Comparison of ENCODE assay signal across 8 cellular contexts in genomic region chr6:139533573-139534471, GRCh38.
DNase-seq lines count a peak whose midpoint lies in the region; ATAC-seq and TF ChIP-seq lines count a peak whose summit lies in the region.

No MANE protein-coding gene starts in this region.

- H3K79me1 ChIP-seq in mesendoderm (ENCODE audit: low read length) = no peaks in the 10 kb centered on the region

- peak overlapping the region; percentile 48 for H3K4ac ChIP-seq in mesendoderm (ENCODE audit: low read depth, low read length)

- H3K4me1 Mint-ChIP-seq in CD4-positive, alpha-beta memory T cell = peaks cover 47 to 76% (median 59%) of the 10 kb centered on the region in 4 donors
- H3K4me1 Mint-ChIP-seq in MCF 10A (ENCODE audit: insufficient read depth, unreplicated experiment) = peaks cover 26% of the 10 kb centered on the region

- H3K23ac ChIP-seq in mesendoderm (ENCODE audit: low read length) = peak overlapping the region; percentile 17

- no peak overlapping the region for H2BK15ac ChIP-seq in mesendoderm (replicated peaks; ENCODE audit: low read depth)

- no peaks in the 10 kb centered on the region for H3K79me2 ChIP-seq in mesendoderm (ENCODE audit: control insufficient read depth, insufficient read depth, low read length)

- no peaks in the 10 kb centered on the region for H3K36me3 ChIP-seq in CD4-positive, alpha-beta memory T cell (ENCODE audit: insufficient read depth, low read length)
- H3K36me3 ChIP-seq in mesendoderm (ENCODE audit: control insufficient read depth, insufficient read depth, low read length) = no peaks in the 10 kb centered on the region
- H3K36me3 ChIP-seq in HAP-1 (replicated peaks) = no peaks in the 10 kb centered on the region

- H3K36me3 Mint-ChIP-seq in CD4-positive, alpha-beta memory T cell = no peaks in the 10 kb centered on the region
- no peaks in the 10 kb centered on the region for H3K36me3 Mint-ChIP-seq in MCF 10A (ENCODE audit: insufficient read depth, unreplicated experiment)

- CTCF ChIA-PET in CD4-positive, alpha-beta memory T cell (lab: Charles Lee; ENCODE audit: partially characterized antibody) = interaction anchor here (0.6 to 2.4 kb wide), 3 partner anchors 159 to 349 kb away, joined by 3 to 14 read pairs (median 10); partner anchors contain the start of gene CITED2
- CTCF ChIA-PET in MCF 10A (lab: Yijun Ruan, JAX) (no interaction called here), RWPE1 (lab: Yijun Ruan, JAX) (interaction anchor here (0.7 kb wide), 1 partner anchor 1400 kb away, joined by 6 read pairs; no protein-coding TSS in a partner anchor)

- no peak overlapping the region for H2AK5ac ChIP-seq in mesendoderm (ENCODE audit: low read length)

- H3K27me3 ChIP-seq in CD4-positive, alpha-beta memory T cell (ENCODE audit: insufficient read depth, low read length) = no peaks in the 10 kb centered on the region
- no peaks in the 10 kb centered on the region for H3K27me3 ChIP-seq in mesendoderm (ENCODE audit: insufficient read depth, low read length, poor library complexity)
- no peaks in the 10 kb centered on the region for H3K27me3 ChIP-seq in HAP-1 (ENCODE audit: low read depth)

- peak overlapping the region; percentile 83 to 96 (median 92) for H3K27ac Mint-ChIP-seq in CD4-positive, alpha-beta memory T cell
- H3K27ac Mint-ChIP-seq in MCF 10A (ENCODE audit: low read depth, unreplicated experiment) = peak overlapping the region; percentile 79

- DNase-seq in CD4-positive, alpha-beta memory T cell = peak in 2 of 5 donors; percentile 6 to 10
- DNase-seq in KBM-7 = peak; percentile 54
- peak; percentile 70 for DNase-seq in MCF 10A (ENCODE audit: unreplicated experiment)
- DNase-seq in mesendoderm = peak; percentile 73
- no peak for DNase-seq in SW480 (ENCODE audit: low spot score)
- no peak for DNase-seq in HAP-1 (ENCODE audit: low spot score in 2 of 2)
- DNase-seq in RWPE1 (ENCODE audit: low spot score) = no peak

- H4K5ac ChIP-seq in mesendoderm (ENCODE audit: low read length) = peak overlapping the region; percentile 14

- peak overlapping the region; percentile 46 for H3K56ac ChIP-seq in mesendoderm (ENCODE audit: low read length)

- in situ Hi-C loops in KBM-7 (cut with MboI; ENCODE audit: low pct_unique_long_range_greater_than_20kb, low sequenced_read_pairs) = no loop called here
- in situ Hi-C loops in HAP-1 (cut with MboI; ENCODE audit: low sequenced_read_pairs) = no loop called here

- peak overlapping the region; percentile 11 for H3K9ac ChIP-seq in mesendoderm (ENCODE audit: low read length)

- H3K18ac ChIP-seq in mesendoderm (ENCODE audit: low read length) = peak overlapping the region; percentile 94

- no peak overlapping the region for H4K8ac ChIP-seq in mesendoderm (ENCODE audit: low read depth, low read length)

- TF ChIP-seq CTCF in MCF 10A (IDR thresholded peaks at IDR 0.05; ENCODE audit: unreplicated experiment) = no peak
- no peak for TF ChIP-seq CTCF in RWPE1 (conservative IDR thresholded peaks at IDR 0.05; ENCODE audit: low read depth)

- H3K4me1 ChIP-seq in CD4-positive, alpha-beta memory T cell (ENCODE audit: insufficient read depth, low read length) = peaks cover 84% of the 10 kb centered on the region
- H3K4me1 ChIP-seq in mesendoderm (ENCODE audit: control insufficient read depth, low read depth, low read length) (peaks cover 10% of the 10 kb centered on the region), HAP-1 (no peaks in the 10 kb centered on the region)

- no peak overlapping the region for H3K4me2 ChIP-seq in mesendoderm (ENCODE audit: low read length)

- no peaks in the 10 kb centered on the region for H3K27me3 Mint-ChIP-seq in CD4-positive, alpha-beta memory T cell
- no peaks in the 10 kb centered on the region for H3K27me3 Mint-ChIP-seq in MCF 10A (ENCODE audit: insufficient read depth, unreplicated experiment)

- intact Hi-C loops in CD4-positive, alpha-beta memory T cell (cut with micrococcal nuclease) = loop anchor here (5.0 to 10.0 kb wide), 2 partner anchors 43 to 549 kb away; partner anchors contain the start of gene REPS1
- intact Hi-C loops in MCF 10A (cut with micrococcal nuclease) = loop anchor here (5.0 kb wide), 1 partner anchor 157 kb away; no protein-coding TSS in a partner anchor

- WGBS in mesendoderm (ENCODE audit: extremely low coverage, insufficient coverage, low lambda C conversion rate) = no CpG with 5 or more reads among the region's 11 CpGs

- POLR2A ChIA-PET in CD4-positive, alpha-beta memory T cell (lab: Charles Lee; ENCODE audit: partially characterized antibody) = interaction anchor here (1.0 to 8.1 kb wide), 5 partner anchors 63 to 392 kb away, joined by 3 to 153 read pairs (median 4); partner anchors contain the start of gene CITED2
- POLR2A ChIA-PET in MCF 10A (lab: Yijun Ruan, JAX) (interaction anchor here (0.8 to 1.7 kb wide), 3 partner anchors 44 to 159 kb away, joined by 3 to 7 read pairs (median 4); partner anchors contain the start of gene CITED2), RWPE1 (lab: Yijun Ruan, JAX; ENCODE audit: low non-redundant PET) (no interaction called here)

- peak overlapping the region; percentile 39 for H3K27ac ChIP-seq in CD4-positive, alpha-beta memory T cell (ENCODE audit: low read depth, low read length)
- peak overlapping the region; percentile 92 for H3K27ac ChIP-seq in mesendoderm (ENCODE audit: low read depth, low read length)
- H3K27ac ChIP-seq in RWPE1 = no peak overlapping the region

- H3K4me3 Mint-ChIP-seq in CD4-positive, alpha-beta memory T cell = peak overlapping the region; percentile 28 to 93 (median 76)
- peak overlapping the region; percentile 37 for H3K4me3 Mint-ChIP-seq in MCF 10A (ENCODE audit: unreplicated experiment)

- ATAC-seq in activated CD4-positive, CD25-positive, alpha-beta regulatory T cell treated with anti-CD3 and anti-CD28 coated beads, Interleukin-2, amount 50 U/mL, for 24 hours = no peak

- no peaks in the 10 kb centered on the region for H3K9me3 Mint-ChIP-seq in CD4-positive, alpha-beta memory T cell
- H3K9me3 Mint-ChIP-seq in MCF 10A (ENCODE audit: unreplicated experiment) = peaks cover 6% of the 10 kb centered on the region

- no peaks in the 10 kb centered on the region for H3K9me3 ChIP-seq in CD4-positive, alpha-beta memory T cell (ENCODE audit: control insufficient read depth in 1 of 2, low read length in 2 of 2)
- H3K9me3 ChIP-seq in HAP-1 = no peaks in the 10 kb centered on the region

- BruUV-seq in MCF 10A (replicated peaks; lab: Mats Ljungman, UMichigan) = no TSS peak

- peak overlapping the region; percentile 84 for H2BK120ac ChIP-seq in mesendoderm (ENCODE audit: low read depth, low read length)

- peak overlapping the region; percentile 64 for H2BK5ac ChIP-seq in mesendoderm (ENCODE audit: low read length)

- H3K4me3 ChIP-seq in CD4-positive, alpha-beta memory T cell (ENCODE audit: low read length in 2 of 2) = no peak overlapping the region
- H3K4me3 ChIP-seq in mesendoderm (ENCODE audit: low read length) = no peak overlapping the region
- no peak overlapping the region for H3K4me3 ChIP-seq in HAP-1

Comparison
In these comparisons a context has a peak if more than half of its experiments do, and no peak if none do; other contexts are left out.
1. DNase-seq: peak in KBM-7 (single experiment), MCF 10A (single experiment) and mesendoderm (single experiment); none in SW480 (single experiment), HAP-1 (0 of 2) and RWPE1 (single experiment).